In the genomic region with DNA sequence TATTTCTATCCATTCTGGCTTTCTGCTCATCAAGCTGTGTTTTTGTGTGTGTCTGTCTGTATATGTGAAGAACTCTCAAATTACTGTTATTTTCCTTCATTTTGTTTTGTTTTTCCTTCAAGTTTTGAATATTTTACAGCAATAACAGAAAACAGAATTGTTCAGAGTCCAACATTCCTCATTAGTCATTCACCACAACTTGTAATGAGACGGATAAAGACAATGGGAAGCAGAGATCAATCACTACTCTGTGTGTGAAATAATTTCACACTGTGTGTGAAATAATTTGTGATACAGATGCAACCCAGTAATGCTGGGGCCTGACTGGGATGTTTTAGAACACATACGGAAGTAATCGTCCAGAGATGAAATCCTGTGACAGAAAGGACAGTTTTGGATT, we compare ENCODE assay signal across 20 cellular contexts. TPM values are rescaled to one million over a fixed set of nuclear protein-coding genes. Genes with fewer than 3 reads are reported as not detected.
DNase-seq lines count a peak whose midpoint lies in the region; ATAC-seq and TF ChIP-seq lines count a peak whose summit lies in the region.
"Had no signal": no experiment of that assay in that cellular context is flagged by ENCODE, and none has a peak within 500 bp of the region (broad histone marks: within the 10 kb centered on the region; RNA-seq: fewer than 3 reads in every experiment).

No MANE protein-coding gene starts in this region.

- intact Hi-C loops in MCF 10A (cut with micrococcal nuclease), result no loop called here
- intact Hi-C loops in breast epithelium (cut with DNase I; ENCODE audit: low total_unique reads), result no loop called here
- intact Hi-C loops in ovary (cut with DNase I), result no loop called here

- no peaks in the 10 kb centered on the region for H3K27me3 ChIP-seq in breast epithelium
- no peaks in the 10 kb centered on the region for H3K27me3 ChIP-seq in ovary
- H3K27me3 ChIP-seq: MG63 had no signal

- TF ChIP-seq POLR2A in breast epithelium (IDR thresholded peaks at IDR 0.05) (no peak), ovary (IDR thresholded peaks at IDR 0.05) (no peak)

- CTCF ChIA-PET in MCF 10A (lab: Yijun Ruan, JAX), result interaction anchor here (0.7 to 1.1 kb wide), 2 partner anchors 12 to 43 kb away, joined by 3 to 4 read pairs; no protein-coding TSS in a partner anchor

- H3K4me1 ChIP-seq in breast epithelium, result no peaks in the 10 kb centered on the region
- no peaks in the 10 kb centered on the region for H3K4me1 ChIP-seq in ovary (ENCODE audit: insufficient read depth)

- no peak overlapping the region for H3K4me3 ChIP-seq in breast epithelium
- no peak overlapping the region for H3K4me3 ChIP-seq in astrocyte of the cerebellum (ENCODE audit: low read depth, low read length)
- no peak overlapping the region for H3K4me3 ChIP-seq in fibroblast of the aortic adventitia (ENCODE audit: low read depth, low read length)
- no peak overlapping the region for H3K4me3 ChIP-seq in ovary
- H3K4me3 ChIP-seq: MG63 had no signal

- POLR2A ChIA-PET in MCF 10A (lab: Yijun Ruan, JAX), result no interaction called here

- no peak for ATAC-seq in stimulated activated naive CD8-positive, alpha-beta T cell treated with anti-CD3 and anti-CD28 coated beads, Interleukin-15, amount 100 ng/mL, for 72 hours
- ATAC-seq: Panc1 had no signal

- peaks cover 7% of the 10 kb centered on the region for H3K9me3 Mint-ChIP-seq in MCF 10A (ENCODE audit: unreplicated experiment)
- H3K9me3 Mint-ChIP-seq in stimulated activated naive CD8-positive, alpha-beta T cell treated with anti-CD3 and anti-CD28 coated beads, Interleukin-15, amount 100 ng/mL, for 72 hours, result peaks cover 0 to 7% of the 10 kb centered on the region in 2 donors

- WGBS in ovary, 3 donors, result 23 to 48% (median 23%) methylated on average over 3 of the region's 3 CpGs

- TF ChIP-seq EP300 in ovary (IDR thresholded peaks at IDR 0.05), result no peak

- no TSS peak for BruUV-seq in MCF 10A (replicated peaks; lab: Mats Ljungman, UMichigan)

- no peaks in the 10 kb centered on the region for H3K9me3 ChIP-seq in breast epithelium
- H3K9me3 ChIP-seq in ovary, result no peaks in the 10 kb centered on the region
- H3K9me3 ChIP-seq: MG63 had no signal

- H3K36me3 ChIP-seq in breast epithelium (no peaks in the 10 kb centered on the region), ovary (no peaks in the 10 kb centered on the region)
- H3K36me3 ChIP-seq: MG63 had no signal

- TF ChIP-seq CTCF in MCF 10A (IDR thresholded peaks at IDR 0.05; ENCODE audit: unreplicated experiment), result no peak
- no peak for TF ChIP-seq CTCF in breast epithelium (IDR thresholded peaks at IDR 0.05)
- no peak for TF ChIP-seq CTCF in astrocyte of the cerebellum (IDR thresholded peaks at IDR 0.05; ENCODE audit: low read depth, low read length, missing control alignments)
- no peak for TF ChIP-seq CTCF in fibroblast of the aortic adventitia (IDR thresholded peaks at IDR 0.05; ENCODE audit: insufficient read depth, low read length)
- TF ChIP-seq CTCF in ovary (IDR thresholded peaks at IDR 0.05), result no peak

- in situ Hi-C loops in astrocyte of the cerebellum (cut with HindIII; ENCODE audit: low sequenced_read_pairs), result no loop called here

- H3K27ac ChIP-seq in breast epithelium (no peak overlapping the region), ovary (no peak overlapping the region)
- H3K27ac ChIP-seq: 22Rv1 had no signal

- no peaks in the 10 kb centered on the region for H3K27me3 Mint-ChIP-seq in MCF 10A (ENCODE audit: insufficient read depth, unreplicated experiment)
- H3K27me3 Mint-ChIP-seq in stimulated activated naive CD8-positive, alpha-beta T cell treated with anti-CD3 and anti-CD28 coated beads, Interleukin-15, amount 100 ng/mL, for 72 hours, result no peaks in the 10 kb centered on the region
- H3K27me3 Mint-ChIP-seq: B cell had no signal

- H3K4me1 Mint-ChIP-seq in MCF 10A (ENCODE audit: insufficient read depth, unreplicated experiment), result peaks cover 15% of the 10 kb centered on the region
- H3K4me1 Mint-ChIP-seq in stimulated activated naive CD8-positive, alpha-beta T cell treated with anti-CD3 and anti-CD28 coated beads, Interleukin-15, amount 100 ng/mL, for 72 hours, result no peaks in the 10 kb centered on the region
- H3K4me1 Mint-ChIP-seq: B cell; CD4-positive, CD25-positive, alpha-beta regulatory T cell had no signal

- H3K27ac Mint-ChIP-seq in MCF 10A (ENCODE audit: low read depth, unreplicated experiment), result no peak overlapping the region
- H3K27ac Mint-ChIP-seq in stimulated activated naive CD8-positive, alpha-beta T cell treated with anti-CD3 and anti-CD28 coated beads, Interleukin-15, amount 100 ng/mL, for 72 hours, result no peak overlapping the region
- H3K27ac Mint-ChIP-seq: B cell had no signal

- no peak overlapping the region for H3K4me3 Mint-ChIP-seq in MCF 10A (ENCODE audit: unreplicated experiment)
- no peak overlapping the region for H3K4me3 Mint-ChIP-seq in stimulated activated naive CD8-positive, alpha-beta T cell treated with anti-CD3 and anti-CD28 coated beads, Interleukin-15, amount 100 ng/mL, for 72 hours
- H3K4me3 Mint-ChIP-seq: B cell; CD4-positive, CD25-positive, alpha-beta regulatory T cell had no signal

- H3K36me3 Mint-ChIP-seq in MCF 10A (ENCODE audit: insufficient read depth, unreplicated experiment), result no peaks in the 10 kb centered on the region
- H3K36me3 Mint-ChIP-seq: CD4-positive, CD25-positive, alpha-beta regulatory T cell had no signal

- peak; percentile 47 for DNase-seq in MCF 10A (ENCODE audit: unreplicated experiment)
- no peak for DNase-seq in breast epithelium (ENCODE audit: low spot score in 2 of 2)
- peak; percentile 2 for DNase-seq in astrocyte of the cerebellum (ENCODE audit: low read depth)
- DNase-seq in fibroblast of the aortic adventitia (ENCODE audit: low read depth), result peak; percentile 33
- no peak for DNase-seq in NCI-H524 (lab: John Stamatoyannopoulos, UW)
- no peak for DNase-seq in stimulated activated CD4-positive, alpha-beta T cell treated with anti-CD3 and anti-CD28 coated beads, Interleukin-15, amount 100 ng/mL, for 24 hours
- DNase-seq in stimulated activated naive CD8-positive, alpha-beta T cell treated with anti-CD3 and anti-CD28 coated beads, Interleukin-15, amount 100 ng/mL, for 72 hours, result no peak
- no peak for DNase-seq in ovary
- DNase-seq: CD4-positive, CD25-positive, alpha-beta regulatory T cell; DMS79; KBM-7; MG63; NCI-H1092; NCI-H146; NCI-H2081; Right ventricle myocardium superior had no signal

RNA-seq across cellular contexts. Expression of a gene that starts 55.2 kb away (rescaled TPM):
- total RNA-seq in MCF 10A (2022), result 0.59 and 0.77 TPM in 2 replicates
- 100 to 1,000 TPM in 1 of 3 donors, 10 to 100 TPM in 1, 1 to 10 TPM in 1; 9.8 to 137 (median 10.5) TPM for total RNA-seq in breast epithelium
- 2.7 TPM in 1 of 2 replicates, not detected in the other for total RNA-seq in fibroblast of the aortic adventitia (ENCODE audit: low replicate concordance)
- 10 to 100 TPM in 1 of 7 donors, 1 to 10 TPM in 4, not detected in 2; 1.2 to 20.6 (median 3.2) TPM for total RNA-seq in ovary
- polyA plus RNA-seq in ovary, result 1 to 10 TPM in 1 of 2 donors, under 1 TPM in 1; 0.69 to 6.9 TPM
- total RNA-seq: B cell, G401 had no signal

Comparison
In these comparisons a context has a peak if more than half of its experiments do, and no peak if none do; other contexts are left out.
1. DNase-seq: peak in MCF 10A (single experiment), astrocyte of the cerebellum (single experiment) and fibroblast of the aortic adventitia (single experiment); none in breast epithelium (0 of 2), NCI-H524 (0 of 2), stimulated activated CD4-positive, alpha-beta T cell treated with anti-CD3 and anti-CD28 coated beads, Interleukin-15, amount 100 ng/mL, for 24 hours (single experiment), stimulated activated naive CD8-positive, alpha-beta T cell treated with anti-CD3 and anti-CD28 coated beads, Interleukin-15, amount 100 ng/mL, for 72 hours (0 of 2) and ovary (0 of 5).